Comparison of ENCODE assay signal across 27 cellular contexts in the genomic region with DNA sequence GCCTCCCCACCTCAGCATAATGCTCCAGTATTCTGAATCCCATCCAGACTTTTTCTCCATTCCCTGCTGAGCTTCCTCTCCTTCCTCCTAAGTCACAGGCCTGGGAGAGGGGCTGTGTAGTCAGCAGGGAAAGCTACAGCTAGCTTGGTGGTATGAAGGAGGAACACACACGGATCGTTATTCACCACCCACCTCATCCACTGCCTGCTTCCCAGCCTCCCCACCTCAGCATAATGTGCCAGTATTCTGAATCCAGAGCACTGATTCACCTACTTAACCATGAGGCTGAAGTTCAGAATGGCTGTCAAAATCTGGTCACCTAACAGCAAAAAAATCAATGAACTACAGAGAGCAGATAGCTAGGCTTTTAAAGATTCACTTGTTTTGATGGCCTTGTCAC.
"Had no signal": no experiment of that assay in that cellular context is flagged by ENCODE, and none has a peak within 500 bp of the region (broad histone marks: within the 10 kb centered on the region; RNA-seq: fewer than 3 reads in every experiment).

No MANE protein-coding gene starts in this region.

- ATAC-seq: effector memory CD8-positive, alpha-beta T cell; left lung; lower lobe of right lung; naive thymus-derived CD8-positive, alpha-beta T cell; pancreas; sciatic nerve; stimulated activated naive B cell treated with anti-CD40 and anti-IgM and Interleukin-4, amounts not matched to agents 10 μg/mL and 1 μg/mL and 100 μg/mL, for 72 hours; upper lobe of right lung had no signal

- H3K27ac ChIP-seq: coronary artery, esophagus muscularis mucosa, left lung, lower lobe of right lung, pancreas, prostate gland, stomach, thyroid gland, upper lobe of right lung had no signal

- H3K4me1 ChIP-seq: left lung, lower lobe of right lung, pancreas, prostate gland, thyroid gland, upper lobe of right lung had no signal

- H3K27me3 ChIP-seq: esophagus muscularis mucosa, left lung, pancreas, stomach, thyroid gland, upper lobe of right lung had no signal

- H3K36me3 ChIP-seq: esophagus muscularis mucosa, left lung, lower lobe of right lung, pancreas, prostate gland, stomach, thyroid gland, upper lobe of right lung had no signal

- H3K9me3 ChIP-seq: esophagus muscularis mucosa, left lung, lower lobe of right lung, pancreas, prostate gland, stomach, thyroid gland, upper lobe of right lung had no signal

- H3K4me3 ChIP-seq: coronary artery, esophagus muscularis mucosa, left lung, lower lobe of right lung, pancreas, prostate gland, stomach, thyroid gland, upper lobe of right lung had no signal

- DNase-seq: activated B cell treated with CpG ODN at 0.5 μM for 24 hours; activated CD4-positive, alpha-beta T cell treated with anti-CD3 and anti-CD28 coated beads, Interleukin-2, amount 50 U/mL, for 4 hours; activated effector memory CD4-positive, alpha-beta T cell treated with Interleukin-2 at 50 U/mL for 16 hours; activated naive CD4-positive, alpha-beta T cell treated with Interleukin-2 at 50 U/mL for 16 hours; activated T-cell treated with anti-CD3 and anti-CD28 coated beads for 4 hours; aorta; effector memory CD8-positive, alpha-beta T cell; foreskin melanocyte; glutamatergic neuron; left lung; lower lobe of right lung; mesenchymal stem cell; naive thymus-derived CD8-positive, alpha-beta T cell; pancreas; retina; small intestine; stimulated activated CD4-positive, alpha-beta T cell treated with anti-CD3 and anti-CD28 coated beads, Interleukin-1b, Interleukin-23, amount 100 ng/mL, for 48 hours; stimulated activated CD4-positive, alpha-beta T cell treated with anti-CD3 and anti-CD28 coated beads, Interleukin-4, amount 100 ng/mL, for 4 hours; stimulated activated CD8-positive, alpha-beta memory T cell treated with anti-CD3 and anti-CD28 coated beads, Interleukin-4, amount 100 ng/mL, for 48 hours; stimulated activated naive B cell treated with anti-CD40 and anti-IgM and Interleukin-4, amounts not matched to agents 10 μg/mL and 1 μg/mL and 100 μg/mL, for 72 hours; stomach; thyroid gland; upper lobe of right lung had no signal
